In the genomic region with DNA sequence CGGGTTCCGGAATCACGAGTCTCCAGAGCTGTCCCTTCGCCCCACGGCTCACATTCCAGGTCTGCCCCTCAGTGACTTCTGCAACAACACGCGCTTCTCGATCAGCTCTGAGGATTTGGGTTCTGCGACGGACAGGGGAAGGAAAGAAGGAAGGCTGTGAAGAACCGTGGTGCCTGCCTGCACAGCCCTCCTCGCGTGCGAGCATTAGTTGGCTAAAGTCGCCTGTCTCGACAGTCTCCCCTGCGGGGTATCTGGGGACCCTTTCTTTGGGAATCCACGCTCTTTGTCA, we compare ENCODE assay signal across 8 cellular contexts. TPM values are rescaled to one million over a fixed set of nuclear protein-coding genes. Genes with fewer than 3 reads are reported as not detected.
DNase-seq lines count a peak whose midpoint lies in the region; ATAC-seq and TF ChIP-seq lines count a peak whose summit lies in the region.

No MANE protein-coding gene starts in this region.

- peak; percentile 34 for ATAC-seq in aorta (ENCODE audit: low FRiP score)
- ATAC-seq in GM18870 (IDR thresholded peaks at IDR 0.05; ENCODE audit: unreplicated experiment) = no peak

- no peaks in the 10 kb centered on the region for H3K9me3 ChIP-seq in ES-I3 (ENCODE audit: control insufficient read depth, insufficient read depth, low read length)
- H3K9me3 ChIP-seq in duodenal mucosa (ENCODE audit: control insufficient read depth in 1 of 2, low read length in 2 of 2) = peaks cover 0 to 3% of the 10 kb centered on the region in 2 donors
- H3K9me3 ChIP-seq in mucosa of rectum (ENCODE audit: control insufficient read depth in 2 of 2, low read length in 2 of 2) = no peaks in the 10 kb centered on the region
- no peaks in the 10 kb centered on the region for H3K9me3 ChIP-seq in aorta (ENCODE audit: control insufficient read depth, low read length)

- H3K4me1 ChIP-seq in ES-I3 (ENCODE audit: insufficient read depth, low read length) = peaks cover 6% of the 10 kb centered on the region; the same call in 1 of the 2 replicates
- peaks cover 25 to 26% of the 10 kb centered on the region in 2 donors for H3K4me1 ChIP-seq in duodenal mucosa (ENCODE audit: control insufficient read depth in 1 of 2, insufficient read depth in 2 of 2, low read length in 2 of 2)
- H3K4me1 ChIP-seq in mucosa of rectum (ENCODE audit: control insufficient read depth in 2 of 2, insufficient read depth in 2 of 2, low read length in 2 of 2) = peaks cover 17 to 21% of the 10 kb centered on the region in 2 donors
- no peaks in the 10 kb centered on the region for H3K4me1 ChIP-seq in aorta (ENCODE audit: control insufficient read depth in 1 of 2, insufficient read depth in 2 of 2, low read length in 2 of 2)

- no peak for TF ChIP-seq CTCF in HFF-Myc (IDR thresholded peaks at IDR 0.05; ENCODE audit: low read depth, low read length, missing control alignments)

- no peaks in the 10 kb centered on the region for H3K36me3 ChIP-seq in ES-I3 (ENCODE audit: insufficient read depth, low read length)
- peaks cover 0 to 11% of the 10 kb centered on the region in 2 donors for H3K36me3 ChIP-seq in duodenal mucosa (ENCODE audit: control insufficient read depth in 1 of 2, insufficient read depth in 2 of 2, low read length in 2 of 2)
- peaks cover 0 to 14% of the 10 kb centered on the region in 2 donors for H3K36me3 ChIP-seq in mucosa of rectum (ENCODE audit: control insufficient read depth in 2 of 2, insufficient read depth in 2 of 2, low read length in 2 of 2)
- no peaks in the 10 kb centered on the region for H3K36me3 ChIP-seq in aorta (ENCODE audit: control insufficient read depth in 1 of 2, insufficient read depth in 2 of 2, low read length in 1 of 2)

- no peak for DNase-seq in HFF-Myc (ENCODE audit: extremely low read depth, low read depth)
- peak; percentile 72 for DNase-seq in RKO (ENCODE audit: low spot score)
- no peak for DNase-seq in aorta
- DNase-seq in G401 (ENCODE audit: low spot score) = no peak

- H3K9ac ChIP-seq in ES-I3 (ENCODE audit: low read depth, low read length) = peak overlapping the region; percentile 50; the same call in 1 of the 2 replicates
- peak overlapping the region; percentile 69 to 92 for H3K9ac ChIP-seq in duodenal mucosa (ENCODE audit: low read depth in 1 of 2, low read length in 2 of 2)
- peak overlapping the region; percentile 81 to 85 for H3K9ac ChIP-seq in mucosa of rectum (ENCODE audit: low read depth in 1 of 2, low read length in 2 of 2)

- peak overlapping the region; percentile 68 for H3K27ac ChIP-seq in duodenal mucosa (ENCODE audit: low read depth, low read length)
- peak overlapping the region; percentile 85 to 93 for H3K27ac ChIP-seq in mucosa of rectum (ENCODE audit: low read depth in 2 of 2, low read length in 2 of 2)
- peak overlapping the region; percentile 24 to 97 for H3K27ac ChIP-seq in aorta (ENCODE audit: low read depth in 1 of 2, low read length in 2 of 2)

- H3K4me3 ChIP-seq in HFF-Myc (replicated peaks; ENCODE audit: low read depth, low read length) = peak overlapping the region; percentile 59
- H3K4me3 ChIP-seq in duodenal mucosa (ENCODE audit: low read depth in 1 of 2, low read length in 2 of 2) = peak overlapping the region; percentile 93 to 95
- peak overlapping the region; percentile 73 to 83 for H3K4me3 ChIP-seq in mucosa of rectum (ENCODE audit: low read length in 2 of 2)
- peak overlapping the region in 1 of 2 donors; percentile 35 for H3K4me3 ChIP-seq in aorta (ENCODE audit: low read length in 2 of 2)

- WGBS in aorta, 2 donors = 0 to 1% methylated on average over 15 to 18 of the region's 18 CpGs

- intact Hi-C loops in aorta (cut with DNase I) = loop anchor here (1.0 to 5.0 kb wide), 7 partner anchors 36 to 234 kb away; a partner anchor contains a TSS

- H3K27me3 ChIP-seq in duodenal mucosa (ENCODE audit: control insufficient read depth in 1 of 2, insufficient read depth in 2 of 2, low read length in 2 of 2) (peaks cover 0 to 4% of the 10 kb centered on the region in 2 donors), mucosa of rectum (ENCODE audit: control insufficient read depth in 2 of 2, insufficient read depth in 2 of 2, low read length in 2 of 2) (no peaks in the 10 kb centered on the region), aorta (ENCODE audit: control insufficient read depth in 1 of 2, insufficient read depth in 2 of 2, low read length in 1 of 2) (no peaks in the 10 kb centered on the region)

- in situ Hi-C loops in G401 (cut with HindIII; ENCODE audit: low sequenced_read_pairs) = no loop called here

RNA-seq across cellular contexts. Expression of a gene that starts 23.1 kb away (rescaled TPM):
- total RNA-seq in aorta = 10 to 100 TPM; 32.1 to 51.4 TPM
- polyA plus RNA-seq in aorta = 10 to 100 TPM; 16.0 to 66.6 TPM
- 11.3 and 27.1 TPM in 2 replicates for total RNA-seq in G401 (2014; rRNA removed; shearing (Covaris generic))

RNA-seq across cellular contexts. Expression of a gene that starts 23.3 kb away (rescaled TPM):
- total RNA-seq in aorta = 1,000 to 10,000 TPM; 1,497 to 1,720 TPM
- 1,000 to 10,000 TPM; 4,066 to 5,431 TPM for polyA plus RNA-seq in aorta
- total RNA-seq in G401 (2014; rRNA removed; shearing (Covaris generic)) = 3,510 and 5,097 TPM in 2 replicates

RNA-seq across cellular contexts. Expression of a gene that starts 28.3 kb away (rescaled TPM):
- total RNA-seq in aorta = 10 to 100 TPM; 12.7 to 14.3 TPM
- polyA plus RNA-seq in aorta = 10 to 100 TPM in 1 of 2 donors, 1 to 10 TPM in 1; 8.3 to 17.0 TPM
- total RNA-seq in G401 (2014; rRNA removed; shearing (Covaris generic)) = 0.61 and 1.9 TPM in 2 replicates

RNA-seq across cellular contexts. Expression of a gene that starts 40.3 kb away (rescaled TPM):
- 10 to 100 TPM; 34.1 to 38.1 TPM for total RNA-seq in aorta
- polyA plus RNA-seq in aorta = 10 to 100 TPM; 26.4 to 64.0 TPM
- 51.2 and 53.3 TPM in 2 replicates for total RNA-seq in G401 (2014; rRNA removed; shearing (Covaris generic))

RNA-seq across cellular contexts. Expression of a gene that starts 40.5 kb away (rescaled TPM):
- 10 to 100 TPM; 40.6 TPM for total RNA-seq in aorta
- polyA plus RNA-seq in aorta = 100 to 1,000 TPM in 1 of 2 donors, 10 to 100 TPM in 1; 24.5 to 143 TPM
- 91.6 and 107 TPM in 2 replicates for total RNA-seq in G401 (2014; rRNA removed; shearing (Covaris generic))
